Comparison of ENCODE assay signal across 9 cellular contexts in genomic region chr19:30450101-30450500, GRCh38.
DNase-seq lines count a peak whose midpoint lies in the region; ATAC-seq and TF ChIP-seq lines count a peak whose summit lies in the region.
"Had no signal": no experiment of that assay in that cellular context is flagged by ENCODE, and none has a peak within 500 bp of the region (broad histone marks: within the 10 kb centered on the region; RNA-seq: fewer than 3 reads in every experiment).

No MANE protein-coding gene starts in this region.

- no peak overlapping the region for H3K9ac ChIP-seq in trophoblast cell (ENCODE audit: low read length)

- H3K4me3 ChIP-seq in AG04449 (ENCODE audit: low read depth, low read length) (peak overlapping the region; percentile 40), trophoblast cell (ENCODE audit: low read depth, low read length) (no peak overlapping the region)

- ATAC-seq in HG03565 (IDR thresholded peaks at IDR 0.05; ENCODE audit: unreplicated experiment) = no peak

- no peak overlapping the region for H4K12ac ChIP-seq in trophoblast cell (ENCODE audit: low read depth, low read length)

- no peak overlapping the region for H4K91ac ChIP-seq in trophoblast cell (ENCODE audit: low read depth, low read length)

- peaks cover 25% of the 10 kb centered on the region for H3K27me3 Mint-ChIP-seq in nephron progenitor cell (ENCODE audit: low read depth, poor library complexity)

- no peak overlapping the region for H2AFZ ChIP-seq in trophoblast cell (ENCODE audit: insufficient read depth, low read length, poor library complexity)

- no CpG with 5 or more reads among the region's 7 CpGs for WGBS in trophoblast cell (ENCODE audit: extremely low coverage, insufficient coverage, insufficient read length)

- no peak overlapping the region for H2BK12ac ChIP-seq in trophoblast cell (ENCODE audit: low read length)

- H3K36me3 ChIP-seq in trophoblast cell (ENCODE audit: control insufficient read depth in 1 of 2, insufficient read depth in 2 of 2, low read length in 2 of 2) = no peaks in the 10 kb centered on the region

- no peaks in the 10 kb centered on the region for H3K79me1 ChIP-seq in trophoblast cell (ENCODE audit: low read length)

- peaks cover 0 to 3% of the 10 kb centered on the region in 2 experiments for H3K4me1 ChIP-seq in trophoblast cell (ENCODE audit: control insufficient read depth in 1 of 2, insufficient read depth in 2 of 2, low read length in 2 of 2)

- H3K23ac ChIP-seq in trophoblast cell (ENCODE audit: low read length) = no peak overlapping the region

- POLR2A ChIA-PET in AG04449 (lab: Yijun Ruan, JAX) = no interaction called here

- H3K79me2 ChIP-seq in trophoblast cell (ENCODE audit: control insufficient read depth, insufficient read depth, low read length, poor library complexity) = no peaks in the 10 kb centered on the region

- peak overlapping the region; percentile 64 for H3K4me3 Mint-ChIP-seq in nephron progenitor cell
- H3K4me3 Mint-ChIP-seq: activated naive CD4-positive, alpha-beta T cell treated with anti-CD3 and anti-CD28 coated beads for 36 hours had no signal

- H3K18ac ChIP-seq in trophoblast cell (ENCODE audit: low read length) = no peak overlapping the region

- no peak overlapping the region for H3K27ac Mint-ChIP-seq in nephron progenitor cell
- H3K27ac Mint-ChIP-seq: activated naive CD4-positive, alpha-beta T cell treated with anti-CD3 and anti-CD28 coated beads for 36 hours had no signal

- no peak overlapping the region for H2BK5ac ChIP-seq in trophoblast cell (ENCODE audit: low read depth, low read length, poor library complexity)

- H3K27me3 ChIP-seq in trophoblast cell (ENCODE audit: insufficient read depth, low read length) = no peaks in the 10 kb centered on the region

- no peak overlapping the region for H3K4ac ChIP-seq in trophoblast cell (ENCODE audit: low read depth, low read length)

- no peak overlapping the region for H2AK5ac ChIP-seq in trophoblast cell (ENCODE audit: low read length)

- H4K8ac ChIP-seq in trophoblast cell (ENCODE audit: low read depth, low read length) = no peak overlapping the region

- no peaks in the 10 kb centered on the region for H3K9me3 Mint-ChIP-seq in nephron progenitor cell
- H3K9me3 Mint-ChIP-seq: activated naive CD4-positive, alpha-beta T cell treated with anti-CD3 and anti-CD28 coated beads for 36 hours had no signal

- H2BK120ac ChIP-seq in trophoblast cell (ENCODE audit: insufficient read depth, low read length, poor library complexity) = no peak overlapping the region

- no peak overlapping the region for H3K27ac ChIP-seq in trophoblast cell (ENCODE audit: low read depth, low read length)

- no peak overlapping the region for H3K14ac ChIP-seq in trophoblast cell (ENCODE audit: low read length)

- CTCF ChIA-PET in AG04449 (lab: Yijun Ruan, JAX) = no interaction called here

- no peaks in the 10 kb centered on the region for H3K9me3 ChIP-seq in trophoblast cell (ENCODE audit: insufficient read depth, low read depth, low read length)

- H3K36me3 Mint-ChIP-seq in nephron progenitor cell (ENCODE audit: low read depth) = no peaks in the 10 kb centered on the region

- TF ChIP-seq CTCF in AG04449 (IDR thresholded peaks at IDR 0.05; ENCODE audit: insufficient read depth, low read length, missing control alignments) (no peak), nephron progenitor cell (IDR thresholded peaks at IDR 0.05) (no peak)

- peaks cover 26% of the 10 kb centered on the region for H3K4me1 Mint-ChIP-seq in nephron progenitor cell

- DNase-seq in AG04449 (ENCODE audit: low read depth, low spot score) (no peak), NCI-H2171 treated with DMSO at 0.1 percent for 48 hours (lab: John Stamatoyannopoulos, UW) (peak; percentile 96), fibroblast of the conjunctiva (ENCODE audit: low read depth) (peak; percentile 36), nephron progenitor cell (peak; percentile 23), RPMI8226 (no peak), trophoblast cell (no peak)
- no peak for DNase-seq in stimulated activated CD4-positive, alpha-beta T cell treated with anti-CD3 and anti-CD28 coated beads, Interleukin-4, amount 100 ng/mL, for 24 hours
- DNase-seq: activated naive CD4-positive, alpha-beta T cell treated with anti-CD3 and anti-CD28 coated beads for 36 hours had no signal

- no peak overlapping the region for H3K4me2 ChIP-seq in trophoblast cell (ENCODE audit: low read length)

Comparison
In these comparisons a context has a peak if more than half of its experiments do, and no peak if none do; other contexts are left out.
1. DNase-seq: peak in NCI-H2171 treated with DMSO at 0.1 percent for 48 hours (single experiment), fibroblast of the conjunctiva (single experiment) and nephron progenitor cell (single experiment); none in AG04449 (single experiment), stimulated activated CD4-positive, alpha-beta T cell treated with anti-CD3 and anti-CD28 coated beads, Interleukin-4, amount 100 ng/mL, for 24 hours (single experiment), RPMI8226 (single experiment) and trophoblast cell (0 of 2).